ENCODE assay signal across 18 cellular contexts in genomic region chr10:42738669-42739068, GRCh38.
"Had no signal": no experiment of that assay in that cellular context is flagged by ENCODE, and none has a peak within 500 bp of the region (broad histone marks: within the 10 kb centered on the region; RNA-seq: fewer than 3 reads in every experiment).

No MANE protein-coding gene starts in this region.

- ATAC-seq: left ventricle myocardium superior; lower lobe of right lung; mucosa of descending colon; right lobe of liver; stimulated activated naive B cell treated with anti-CD40 and anti-IgM and Interleukin-4, amounts not matched to agents 10 μg/mL and 1 μg/mL and 100 μg/mL, for 72 hours had no signal

- H3K4me3 Mint-ChIP-seq: memory B cell; mesothelial cell of epicardium; naive B cell; nephron; neural progenitor cell; stimulated activated naive B cell treated with anti-CD40 and anti-IgM and Interleukin-4, amounts not matched to agents 10 μg/mL and 1 μg/mL and 100 μg/mL, for 72 hours; stimulated activated naive CD8-positive, alpha-beta T cell treated with anti-CD3 and anti-CD28 coated beads, Interleukin-15, Interleukin-2, amounts not matched to agents 100 ng/mL and 50 ng/mL, for 24 hours had no signal

- H3K36me3 Mint-ChIP-seq: mesothelial cell of epicardium, neural progenitor cell had no signal

- H3K4me1 Mint-ChIP-seq: memory B cell; mesothelial cell of epicardium; naive B cell; nephron; neural progenitor cell; stimulated activated naive B cell treated with anti-CD40 and anti-IgM and Interleukin-4, amounts not matched to agents 10 μg/mL and 1 μg/mL and 100 μg/mL, for 72 hours had no signal

- H3K27me3 Mint-ChIP-seq: progenitor cell of endocrine pancreas had no signal

- DNase-seq: dorsolateral prefrontal cortex; effector CD4-positive, alpha-beta T cell; left ventricle myocardium superior; lower lobe of right lung; mucosa of descending colon; naive B cell; right lobe of liver; small intestine; stimulated activated CD4-positive, alpha-beta T cell treated with anti-CD3 and anti-CD28 coated beads, Interleukin-15, amount 100 ng/mL, for 24 hours; stimulated activated CD4-positive, alpha-beta T cell treated with anti-CD3 and anti-CD28 coated beads, Interleukin-2, amount 100 ng/mL, for 48 hours; stimulated activated naive B cell treated with anti-CD40 and anti-IgM and Interleukin-4, amounts not matched to agents 10 μg/mL and 1 μg/mL and 100 μg/mL, for 72 hours; upper lobe of left lung had no signal

- H3K27ac Mint-ChIP-seq: memory B cell; mesothelial cell of epicardium; naive B cell; nephron; neural progenitor cell; progenitor cell of endocrine pancreas; stimulated activated naive B cell treated with anti-CD40 and anti-IgM and Interleukin-4, amounts not matched to agents 10 μg/mL and 1 μg/mL and 100 μg/mL, for 72 hours; stimulated activated naive CD8-positive, alpha-beta T cell treated with anti-CD3 and anti-CD28 coated beads, Interleukin-15, Interleukin-2, amounts not matched to agents 100 ng/mL and 50 ng/mL, for 24 hours had no signal
